Comparison of ENCODE assay signal across 8 cellular contexts in the genomic region with DNA sequence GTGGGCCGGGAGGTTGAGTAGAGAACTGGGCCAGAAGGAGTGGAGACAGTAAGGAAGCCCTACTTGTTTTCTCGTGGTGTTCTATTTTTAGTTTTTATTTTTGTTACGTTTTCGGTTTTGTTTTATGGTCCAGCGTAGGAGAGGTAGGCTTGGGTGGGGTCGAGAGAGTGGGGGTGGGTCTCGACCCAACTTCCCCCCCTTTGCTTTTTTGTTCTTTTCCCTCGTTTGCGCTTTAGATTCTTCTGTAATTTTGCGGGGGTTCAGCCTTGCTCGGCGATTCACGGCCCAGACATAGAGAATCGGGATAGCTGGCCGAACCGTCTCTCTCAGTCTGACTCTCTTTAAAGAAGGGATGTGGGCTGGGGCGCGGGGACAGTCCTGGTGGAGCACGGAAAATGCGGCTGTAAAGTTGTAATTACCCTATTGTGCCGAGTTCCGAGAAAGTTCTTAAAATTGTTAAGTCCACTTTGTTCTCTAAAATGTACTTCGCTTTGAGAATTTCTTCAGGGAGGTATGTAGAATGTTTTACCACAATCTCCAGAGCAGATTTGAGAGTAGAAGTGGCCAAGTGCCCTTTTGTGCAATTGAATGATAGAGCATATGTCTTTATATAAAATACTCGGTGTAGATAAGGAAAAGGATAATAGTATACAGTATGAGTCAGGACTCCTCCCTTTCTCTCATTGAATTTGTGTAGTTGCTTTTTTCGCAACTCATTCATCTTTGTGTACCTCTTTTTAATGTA. TPM values are rescaled to one million over a fixed set of nuclear protein-coding genes. Genes with fewer than 3 reads are reported as not detected.
DNase-seq lines count a peak whose midpoint lies in the region; ATAC-seq and TF ChIP-seq lines count a peak whose summit lies in the region.

No MANE protein-coding gene starts in this region.

- H4K20me1 ChIP-seq in IMR-90 (ENCODE audit: insufficient read depth, low read length), result peaks cover 28% of the 10 kb centered on the region

- peak overlapping the region; percentile 91 for H3K9ac ChIP-seq in IMR-90 (ENCODE audit: low read depth, low read length)
- H3K9ac ChIP-seq in liver (ENCODE audit: low read depth in 1 of 2, low read length in 2 of 2), result peak overlapping the region; percentile 88 to 95

- H3K23ac ChIP-seq in IMR-90 (ENCODE audit: low read depth, low read length), result peak overlapping the region; percentile 96

- H3K9me3 ChIP-seq in IMR-90 (ENCODE audit: control insufficient read depth, insufficient read depth, low read length) (no peaks in the 10 kb centered on the region), WERI-Rb-1 (ENCODE audit: severe bottlenecking) (no peaks in the 10 kb centered on the region), liver (ENCODE audit: control insufficient read depth in 4 of 4, low read length in 3 of 4) (no peaks in the 10 kb centered on the region)

- peak overlapping the region; percentile 92 for H3K14ac ChIP-seq in IMR-90 (replicated peaks; ENCODE audit: low read depth, low read length)

- peak overlapping the region; percentile 79 for H2BK5ac ChIP-seq in IMR-90 (ENCODE audit: low read depth, low read length, poor library complexity, severe bottlenecking)

- H3K79me1 ChIP-seq in IMR-90 (ENCODE audit: low read depth in 1 of 2, low read length in 2 of 2), result peaks cover 7 to 9% of the 10 kb centered on the region in 2 experiments; a peak in 2 of 4 replicates

- no peak overlapping the region for H2BK20ac ChIP-seq in IMR-90 (ENCODE audit: low read depth, low read length)

- H2BK120ac ChIP-seq in IMR-90 (ENCODE audit: low read depth, low read length), result peak overlapping the region; percentile 44

- TF ChIP-seq RAD21 in IMR-90 (IDR thresholded peaks at IDR 0.05; ENCODE audit: low read length), result no peak
- no peak for TF ChIP-seq RAD21 in liver (IDR thresholded peaks at IDR 0.05)

- no peaks in the 10 kb centered on the region for H3K9me3 Mint-ChIP-seq in Calu3 (ENCODE audit: low read depth, unreplicated experiment)

- H3K36me3 Mint-ChIP-seq in Calu3 (ENCODE audit: insufficient read depth, unreplicated experiment), result peaks cover 20% of the 10 kb centered on the region

- 0% methylated on average over 2 of the region's 25 CpGs; no CpG with 5 or more reads in 1 of the 2 experiments for WGBS in IMR-90 (ENCODE audit: extremely low coverage in 2 of 2, insufficient read length in 1 of 2), 2 experiments
- under 1% methylated on average over 25 of the region's 25 CpGs for WGBS in liver

- peak overlapping the region; percentile 98 for H2AK9ac ChIP-seq in IMR-90 (replicated peaks; ENCODE audit: low read depth, low read length, poor library complexity)

- peak overlapping the region; percentile 21; the same call in 1 of the 3 replicates for H2BK15ac ChIP-seq in IMR-90 (ENCODE audit: low read depth, low read length)

- H2AK5ac ChIP-seq in IMR-90 (ENCODE audit: low read depth, low read length), result peak overlapping the region; percentile 82

- intact Hi-C loops in Calu3 (cut with micrococcal nuclease; ENCODE audit: unreplicated experiment), result loop anchor here (5.0 to 10.0 kb wide), 2 partner anchors 84 to 308 kb away; no protein-coding TSS in a partner anchor
- intact Hi-C loops in IMR-90 (cut with micrococcal nuclease), result loop anchor here (1.0 to 10.0 kb wide), 5 partner anchors 66 to 722 kb away; a partner anchor contains a TSS

- peak overlapping the region; percentile 98 for H3K27ac Mint-ChIP-seq in Calu3 (ENCODE audit: unreplicated experiment)

- peak; percentile 3 for DNase-seq in Calu3
- peak; percentile 17 for DNase-seq in IMR-90
- peak; percentile 19 for DNase-seq in WERI-Rb-1
- DNase-seq in stimulated activated CD4-positive, alpha-beta T cell treated with anti-CD3 and anti-CD28 coated beads, Interleukin-2, amount 100 ng/mL, for 48 hours, result peak; percentile 7 to 24
- DNase-seq in NK-92 (lab: John Stamatoyannopoulos, UW; ENCODE audit: unreplicated experiment), result no peak

- H3K4me3 ChIP-seq in IMR-90 (ENCODE audit: insufficient read depth, low read depth, low read length) (peak overlapping the region; percentile 81), WERI-Rb-1 (ENCODE audit: low read depth, low read length) (peak overlapping the region; percentile 98), liver (ENCODE audit: low read depth in 1 of 3, low read length in 3 of 3) (peak overlapping the region; percentile 80 to 98 (median 86))

- peak overlapping the region; percentile 51 for H4K5ac ChIP-seq in IMR-90 (ENCODE audit: low read depth, low read length)

- H3K27me3 ChIP-seq in IMR-90 (ENCODE audit: control insufficient read depth, insufficient read depth, low read length) (no peaks in the 10 kb centered on the region), WERI-Rb-1 (ENCODE audit: insufficient read depth, low read depth, severe bottlenecking) (no peaks in the 10 kb centered on the region), liver (ENCODE audit: control insufficient read depth in 4 of 4, insufficient read depth in 4 of 4, low read length in 3 of 4) (no peaks in the 10 kb centered on the region)

- H3K9me1 ChIP-seq in IMR-90 (ENCODE audit: insufficient read depth, low read length), result no peaks in the 10 kb centered on the region; the same call in 1 of the 2 replicates

- dilution Hi-C loops in IMR-90 (cut with HindIII; ENCODE audit: low sequenced_read_pairs, unreplicated experiment), result no loop called here

- no peaks in the 10 kb centered on the region for H3K36me3 ChIP-seq in IMR-90 (ENCODE audit: control insufficient read depth, insufficient read depth, low read length)
- H3K36me3 ChIP-seq in WERI-Rb-1, result peaks cover 12% of the 10 kb centered on the region; the same call in 1 of the 2 replicates
- H3K36me3 ChIP-seq in liver (ENCODE audit: control insufficient read depth in 4 of 4, insufficient read depth in 3 of 4, low read depth in 1 of 4, low read length in 3 of 4), result no peaks in the 10 kb centered on the region

- no peaks in the 10 kb centered on the region for H3K4me1 Mint-ChIP-seq in Calu3 (ENCODE audit: low read depth, unreplicated experiment)

- H3K4me2 ChIP-seq in IMR-90 (ENCODE audit: low read depth, low read length), result peak overlapping the region; percentile 97

- CTCF ChIA-PET in Calu3 (lab: Charles Lee) (interaction anchor here (0.7 kb wide), 1 partner anchor 49 kb away, joined by 3 read pairs; no protein-coding TSS in a partner anchor), IMR-90 (lab: Yijun Ruan, JAX) (interaction anchor here (0.9 kb wide), 1 partner anchor 263 kb away, joined by 3 read pairs; no protein-coding TSS in a partner anchor)

- POLR2A ChIA-PET in IMR-90 (lab: Charles Lee; ENCODE audit: unreplicated experiment), result interaction anchor here (0.6 kb wide), 2 partner anchors 213 to 245 kb away, joined by 3 read pairs; no protein-coding TSS in a partner anchor

- H2AFZ ChIP-seq in IMR-90 (replicated peaks; ENCODE audit: low read length, poor library complexity), result peak overlapping the region; percentile 100

- peak overlapping the region; percentile 92 for H3K4me3 Mint-ChIP-seq in Calu3 (ENCODE audit: low read depth, unreplicated experiment)

- no peaks in the 10 kb centered on the region for H3K27me3 Mint-ChIP-seq in Calu3 (ENCODE audit: unreplicated experiment)

- in situ Hi-C loops in IMR-90 (cut with MboI; ENCODE audit: low sequenced_read_pairs), result no loop called here

- peak overlapping the region; percentile 98 for H3K56ac ChIP-seq in IMR-90 (ENCODE audit: extremely low read depth, insufficient read depth, low read length)

- H3K4me1 ChIP-seq in IMR-90 (ENCODE audit: control insufficient read depth, insufficient read depth, low read length), result 0 out of 2 replicates have a peak, but pooled peaks cover 2% of the 10 kb centered on the region
- peaks cover 3 to 39% (median 26%) of the 10 kb centered on the region in 4 donors for H3K4me1 ChIP-seq in liver (ENCODE audit: control insufficient read depth in 4 of 4, insufficient read depth in 4 of 4, low read length in 3 of 4)

- no peak; the same call in 1 of the 2 replicates for TF ChIP-seq POLR2A in IMR-90 (IDR thresholded peaks at IDR 0.05; ENCODE audit: low read depth, low read length)

- H4K8ac ChIP-seq in IMR-90 (ENCODE audit: low read depth in 2 of 2, low read length in 2 of 2), result peak overlapping the region; percentile 93 to 97

- TF ChIP-seq CTCF in Calu3 (IDR thresholded peaks at IDR 0.05; ENCODE audit: unreplicated experiment) (no peak), IMR-90 (conservative IDR thresholded peaks at IDR 0.05; ENCODE audit: low read depth, low read length) (no peak), WERI-Rb-1 (IDR thresholded peaks at IDR 0.05; ENCODE audit: low read depth, low read length) (no peak), liver (IDR thresholded peaks at IDR 0.05; ENCODE audit: low read depth, low read length, missing input control) (no peak)

- peak overlapping the region; percentile 83 for H3K18ac ChIP-seq in IMR-90 (ENCODE audit: low read depth, low read length)

- H3K27ac ChIP-seq in IMR-90 (ENCODE audit: insufficient read depth, low read length), result peak overlapping the region; percentile 86
- peak overlapping the region; percentile 100 for H3K27ac ChIP-seq in WERI-Rb-1
- peak overlapping the region; percentile 97 for H3K27ac ChIP-seq in cingulate gyrus (ENCODE audit: low read depth, low read length)
- H3K27ac ChIP-seq in liver (ENCODE audit: low read depth in 1 of 2, low read length in 2 of 2), result peak overlapping the region; percentile 95 to 96

- H3K4ac ChIP-seq in IMR-90 (ENCODE audit: low read depth, low read length), result peak overlapping the region; percentile 87

- BruUV-seq in Calu3 (replicated peaks; lab: Mats Ljungman, UMichigan) (TSS peak; percentile 55), IMR-90 (replicated peaks; lab: Mats Ljungman, UMichigan) (no TSS peak)

- peak; percentile 23 for ATAC-seq in GM21526 (IDR thresholded peaks at IDR 0.05; ENCODE audit: low FRiP score, unreplicated experiment)
- peak; percentile 3 for ATAC-seq in IMR-90 (ENCODE audit: low read depth)

- H4K91ac ChIP-seq in IMR-90 (ENCODE audit: insufficient read depth, low read depth, low read length), result peak overlapping the region; percentile 95

TF ChIP-seq in IMR-90, 13 proteins besides CTCF, POLR2A, EP300 and RAD21 (continues in another document):
- TF ChIP-seq SMC3 (IDR thresholded peaks at IDR 0.05; ENCODE audit: low read depth, low read length), result no peak

TF ChIP-seq in liver, 16 proteins besides CTCF, POLR2A, EP300 and RAD21 (continues in another document):
- TF ChIP-seq EGR1 (IDR thresholded peaks at IDR 0.05; ENCODE audit: low read depth in 2 of 2) (peak in 1 of 2 donors; percentile 6), TAF1 (conservative IDR thresholded peaks at IDR 0.05) (peak; percentile 9)
- TF ChIP-seq, protein P1, sequence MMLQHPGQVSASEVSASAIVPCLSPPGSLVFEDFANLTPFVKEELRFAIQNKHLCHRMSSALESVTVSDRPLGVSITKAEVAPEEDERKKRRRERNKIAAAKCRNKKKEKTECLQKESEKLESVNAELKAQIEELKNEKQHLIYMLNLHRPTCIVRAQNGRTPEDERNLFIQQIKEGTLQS (IDR thresholded peaks at IDR 0.05), result no peak

RNA-seq across cellular contexts. Expression of a gene that starts 0.8 kb away (rescaled TPM):
- 58.3 and 64.0 TPM in 2 replicates for total RNA-seq in Calu3 (2022)
- 59.0 and 69.7 TPM in 2 replicates for total RNA-seq in IMR-90 (2012; rRNA removed)
- 58.3 and 69.0 TPM in 2 replicates for polyA plus RNA-seq in IMR-90 (2012; rRNA removed)
- 5.1 and 7.9 TPM in 2 replicates for polyA plus RNA-seq in IMR-90 (2012; cell fraction: cytosol; rRNA removed)
- polyA plus RNA-seq in IMR-90 (2012; cell fraction: nucleus; rRNA removed; ENCODE audit: low replicate concordance), result 87.2 and 681 TPM in 2 replicates
- total RNA-seq in liver, result 10 to 100 TPM; 35.3 to 54.6 TPM
- polyA plus RNA-seq in liver, result 10 to 100 TPM in 1 of 2 donors, 1 to 10 TPM in 1; 6.5 to 16.6 TPM
